1 cellular context compared by ENCODE assay signal in the genomic region with DNA sequence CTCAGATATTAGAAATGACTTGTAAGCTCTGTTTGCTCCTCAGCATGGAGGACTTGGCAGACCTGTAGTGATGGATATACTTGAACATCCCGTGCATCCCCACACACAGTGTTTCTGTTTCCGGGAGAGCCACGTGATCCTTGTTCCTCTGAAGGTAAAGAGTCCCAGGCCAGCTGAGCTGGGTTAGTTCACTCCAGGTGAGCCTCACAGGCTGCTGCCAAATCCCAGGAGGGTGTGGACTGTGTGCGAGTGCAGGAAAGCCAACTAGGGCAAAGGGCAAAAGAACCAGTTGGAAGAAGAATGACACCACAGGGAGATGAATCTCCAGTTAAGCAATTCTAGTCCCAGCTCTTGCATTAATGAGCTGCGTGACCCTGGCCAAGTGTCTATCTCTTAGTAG.
TF ChIP-seq lines count a peak whose summit lies in the region.

No MANE protein-coding gene starts in this region.

TF ChIP-seq in A549, 52 proteins besides CTCF, POLR2A, EP300 and RAD21:
- no peak for TF ChIP-seq ZNF302 (CRISPR knock-in tag; IDR thresholded peaks at IDR 0.05)
- no peak for TF ChIP-seq FOSL2 (IDR thresholded peaks at IDR 0.05)
- TF ChIP-seq FOSL2 (CRISPR knock-in tag; IDR thresholded peaks at IDR 0.05) = no peak
- TF ChIP-seq, protein P1, sequence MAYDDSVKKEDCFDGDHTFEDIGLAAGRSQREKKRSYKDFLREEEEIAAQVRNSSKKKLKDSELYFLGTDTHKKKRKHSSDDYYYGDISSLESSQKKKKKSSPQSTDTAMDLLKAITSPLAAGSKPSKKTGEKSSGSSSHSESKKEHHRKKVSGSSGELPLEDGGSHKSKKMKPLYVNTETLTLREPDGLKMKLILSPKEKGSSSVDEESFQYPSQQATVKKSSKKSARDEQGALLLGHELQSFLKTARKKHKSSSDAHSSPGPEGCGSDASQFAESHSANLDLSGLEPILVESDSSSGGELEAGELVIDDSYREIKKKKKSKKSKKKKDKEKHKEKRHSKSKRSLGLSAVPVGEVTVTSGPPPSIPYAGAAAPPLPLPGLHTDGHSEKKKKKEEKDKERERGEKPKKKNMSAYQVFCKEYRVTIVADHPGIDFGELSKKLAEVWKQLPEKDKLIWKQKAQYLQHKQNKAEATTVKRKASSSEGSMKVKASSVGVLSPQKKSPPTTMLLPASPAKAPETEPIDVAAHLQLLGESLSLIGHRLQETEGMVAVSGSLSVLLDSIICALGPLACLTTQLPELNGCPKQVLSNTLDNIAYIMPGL (CRISPR knock-in tag; IDR thresholded peaks at IDR 0.05; ENCODE audit: borderline replicate concordance) = no peak
- no peak for TF ChIP-seq ZSCAN20 (CRISPR knock-in tag; IDR thresholded peaks at IDR 0.05)
- no peak for TF ChIP-seq HOXB13 (CRISPR knock-in tag; IDR thresholded peaks at IDR 0.05; ENCODE audit: low read depth)
TF ChIP-seq in A549: peak in this region for 0.
